28 cellular contexts compared by ENCODE assay signal in the genomic region with DNA sequence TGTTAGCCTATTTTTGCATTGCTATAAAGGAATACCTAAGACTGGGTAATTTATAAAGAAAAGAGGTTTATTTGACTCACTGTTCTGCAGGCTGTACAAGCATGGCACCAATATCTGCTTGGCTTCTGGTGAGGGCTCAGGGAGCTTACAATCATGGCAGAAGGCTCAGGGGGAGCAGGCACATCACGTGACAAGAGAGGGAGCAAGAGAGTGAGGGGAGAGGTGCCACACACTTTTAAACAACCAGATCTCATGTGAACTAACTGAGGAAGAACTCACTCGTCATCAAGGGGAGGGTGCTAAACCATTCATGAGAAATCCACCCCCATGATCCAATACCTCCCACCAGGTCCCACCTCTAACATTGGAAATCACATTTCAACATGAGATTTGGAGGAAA.
"Had no signal": no experiment of that assay in that cellular context is flagged by ENCODE, and none has a peak within 500 bp of the region (broad histone marks: within the 10 kb centered on the region; RNA-seq: fewer than 3 reads in every experiment).

No MANE protein-coding gene starts in this region.

- H3K4me3 Mint-ChIP-seq: dendritic cell treated with granulocyte-macrophage colony-stimulating factor and Interleukin-4, amounts not matched to agents 40 ng/mL and 50 ng/mL, for 4 days; effector memory CD8-positive, alpha-beta T cell; endodermal cell; mesothelial cell of epicardium; naive B cell had no signal

- H3K9me3 ChIP-seq: esophagus squamous epithelium, gastrocnemius medialis, lower lobe of right lung had no signal

- H3K27me3 Mint-ChIP-seq: dendritic cell treated with granulocyte-macrophage colony-stimulating factor and Interleukin-4, amounts not matched to agents 40 ng/mL and 50 ng/mL, for 4 days had no signal

- H3K4me3 ChIP-seq: coronary artery, esophagus squamous epithelium, gastrocnemius medialis, heart right ventricle, left lung, lower lobe of right lung, mucosa of descending colon had no signal

- H3K27ac ChIP-seq: coronary artery, epithelial cell of prostate, esophagus squamous epithelium, gastrocnemius medialis, heart right ventricle, left lung, lower lobe of right lung had no signal

- H3K4me1 Mint-ChIP-seq: mesothelial cell of epicardium had no signal

- H3K27me3 ChIP-seq: gastrocnemius medialis had no signal

- H3K36me3 Mint-ChIP-seq: mesothelial cell of epicardium had no signal

- DNase-seq: effector CD8-positive, alpha-beta T cell; effector memory CD8-positive, alpha-beta T cell; endodermal cell; erythroblast; esophagus squamous epithelium; foreskin fibroblast; foreskin melanocyte; gastrocnemius medialis; glutamatergic neuron; head of caudate nucleus; heart right ventricle; hippocampal formation; left cardiac atrium; left lung; left ventricle myocardium superior; lower lobe of right lung; mesenchymal stem cell; mucosa of descending colon; naive B cell had no signal

- H3K4me1 ChIP-seq: esophagus squamous epithelium, gastrocnemius medialis, heart right ventricle, left lung, lower lobe of right lung had no signal

- H3K27ac Mint-ChIP-seq: dendritic cell treated with granulocyte-macrophage colony-stimulating factor and Interleukin-4, amounts not matched to agents 40 ng/mL and 50 ng/mL, for 4 days; effector memory CD8-positive, alpha-beta T cell; endodermal cell; mesothelial cell of epicardium had no signal

- FAIRE-seq: colon, endometrium, islet of Langerhans, keratinocyte had no signal

- H3K36me3 ChIP-seq: esophagus squamous epithelium, gastrocnemius medialis, heart right ventricle, left lung, lower lobe of right lung had no signal

- ATAC-seq: effector memory CD8-positive, alpha-beta T cell; esophagus mucosa; gastrocnemius medialis; heart right ventricle; left cardiac atrium; left lung; left ventricle myocardium superior; lower lobe of right lung; mucosa of descending colon had no signal
